In genomic region chrX:46710425-46710824, GRCh38 we compare ENCODE assay signal across 12 cellular contexts. TPM values are rescaled to one million over a fixed set of nuclear protein-coding genes. Genes with fewer than 3 reads are reported as not detected.
A peak's percentile ranks its signal among the peaks of the same experiment; 100 is the strongest.
DNase-seq lines count a peak whose midpoint lies in the region; ATAC-seq and TF ChIP-seq lines count a peak whose summit lies in the region.
"Had no signal": no experiment of that assay in that cellular context is flagged by ENCODE, and none has a peak within 500 bp of the region (broad histone marks: within the 10 kb centered on the region; RNA-seq: fewer than 3 reads in every experiment).

No MANE protein-coding gene starts in this region.

- H3K4me3 ChIP-seq in BLaER1 treated with 17β-estradiol and CSF1 and Interleukin-3, amounts not matched to agents 10 nM and 100 nM, result no peak overlapping the region
- H3K4me3 ChIP-seq in GM23248, result no peak overlapping the region

- peaks cover 45 to 56% (median 50%) of the 10 kb centered on the region in 10 experiments for H3K4me1 ChIP-seq in BLaER1 treated with 17β-estradiol and CSF1 and Interleukin-3, amounts not matched to agents 10 nM and 100 nM
- peaks cover 15% of the 10 kb centered on the region for H3K4me1 ChIP-seq in GM23248 (ENCODE audit: insufficient read depth)

- peak overlapping the region; percentile 28 for H3K4me3 Mint-ChIP-seq in activated B cell treated with CpG ODN at 0.5 μM for 24 hours

- intact Hi-C loops in activated B cell treated with CpG ODN at 0.5 μM for 24 hours (cut with micrococcal nuclease), result loop anchor here (10.0 kb wide), 2 partner anchors 254 to 956 kb away; no protein-coding TSS in a partner anchor

- H3K9ac ChIP-seq in BLaER1 treated with 17β-estradiol and CSF1 and Interleukin-3, amounts not matched to agents 10 nM and 100 nM, result peak overlapping the region in 2 of 11 experiments; percentile 4 to 16; a peak in 2 of 22 replicates
- H3K9ac ChIP-seq in GM23248, result no peak overlapping the region

- H3K79me2 ChIP-seq in GM23248 (ENCODE audit: insufficient read depth), result peaks cover 96% of the 10 kb centered on the region

- H3K9me2 ChIP-seq in GM23248 (ENCODE audit: insufficient read depth), result no peaks in the 10 kb centered on the region

- no peaks in the 10 kb centered on the region for H3K27me3 ChIP-seq in BLaER1 treated with 17β-estradiol and CSF1 and Interleukin-3, amounts not matched to agents 10 nM and 100 nM
- no peaks in the 10 kb centered on the region for H3K27me3 ChIP-seq in GM23248 (replicated peaks; ENCODE audit: insufficient read depth)

- peaks cover 4% of the 10 kb centered on the region for H3K36me3 Mint-ChIP-seq in activated B cell treated with CpG ODN at 0.5 μM for 24 hours (ENCODE audit: low read depth)

- H4K20me1 ChIP-seq in BLaER1 treated with 17β-estradiol and CSF1 and Interleukin-3, amounts not matched to agents 10 nM and 100 nM, result no peaks in the 10 kb centered on the region
- H4K20me1 ChIP-seq in GM23248 (ENCODE audit: insufficient read depth), result no peaks in the 10 kb centered on the region

- POLR2A ChIA-PET in activated B cell treated with CpG ODN at 0.5 μM for 24 hours (lab: Charles Lee), result no interaction called here

- no peaks in the 10 kb centered on the region for H3K36me3 ChIP-seq in BLaER1 treated with 17β-estradiol and CSF1 and Interleukin-3, amounts not matched to agents 10 nM and 100 nM
- H3K36me3 ChIP-seq in GM23248 (ENCODE audit: low read depth), result no peaks in the 10 kb centered on the region

- H2AFZ ChIP-seq in GM23248, result no peak overlapping the region

- H3K27me3 Mint-ChIP-seq in activated B cell treated with CpG ODN at 0.5 μM for 24 hours, result no peaks in the 10 kb centered on the region

- H3K27ac ChIP-seq in BLaER1 treated with 17β-estradiol and CSF1 and Interleukin-3, amounts not matched to agents 10 nM and 100 nM, result peak overlapping the region in 6 of 11 experiments; percentile 20 to 61 (median 44); a peak in 9 of 22 replicates
- H3K27ac ChIP-seq in GM23248, result no peak overlapping the region

- no peak for TF ChIP-seq CTCF in activated B cell treated with CpG ODN at 0.5 μM for 24 hours (IDR thresholded peaks at IDR 0.05)

- ATAC-seq in activated B cell treated with CpG ODN at 0.5 μM for 24 hours (ENCODE audit: low read depth), result no peak
- no peak for ATAC-seq in HG02973 (IDR thresholded peaks at IDR 0.05; ENCODE audit: unreplicated experiment)
- ATAC-seq in GM21515 (IDR thresholded peaks at IDR 0.05; ENCODE audit: unreplicated experiment), result no peak
- ATAC-seq: left ventricle myocardium superior had no signal

- CTCF ChIA-PET in activated B cell treated with CpG ODN at 0.5 μM for 24 hours (lab: Charles Lee), result interaction anchor here (1.6 kb wide), 1 partner anchor 17 kb away, joined by 4 read pairs; no protein-coding TSS in a partner anchor

- H3K4me2 ChIP-seq in BLaER1 treated with 17β-estradiol and CSF1 and Interleukin-3, amounts not matched to agents 10 nM and 100 nM, result peak overlapping the region; percentile 41 to 83 (median 80)
- no peak overlapping the region for H3K4me2 ChIP-seq in GM23248 (ENCODE audit: unreplicated experiment)

- DNase-seq in GM23248 (peak; percentile 41), activated B cell treated with CpG ODN at 0.5 μM for 24 hours (no peak), hepatic stellate cell (ENCODE audit: low spot score) (peak; percentile 22), OCI-M2 (lab: John Stamatoyannopoulos, UW; ENCODE audit: unreplicated experiment) (no peak), NCI-H2196 (lab: John Stamatoyannopoulos, UW; ENCODE audit: unreplicated experiment) (no peak)
- DNase-seq: activated naive CD4-positive, alpha-beta T cell treated with Interleukin-2 at 50 U/mL for 16 hours; DMS153; left ventricle myocardium superior; NCI-H748 treated with DMSO at 0.1 percent for 48 hours had no signal

- 11 to 33% methylated on average over 1 of the region's 1 CpG for WGBS in GM23248 (ENCODE audit: low coverage in 1 of 2, low lambda C conversion rate in 2 of 2, missing lambda C conversion rate in 2 of 2), 2 experiments

- peaks cover 83% of the 10 kb centered on the region for H3K4me1 Mint-ChIP-seq in activated B cell treated with CpG ODN at 0.5 μM for 24 hours

- in situ Hi-C loops in GM23248 (cut with MboI), result no loop called here

- H3K27ac Mint-ChIP-seq in activated B cell treated with CpG ODN at 0.5 μM for 24 hours, result peak overlapping the region; percentile 86

- no peaks in the 10 kb centered on the region for H3K9me3 Mint-ChIP-seq in activated B cell treated with CpG ODN at 0.5 μM for 24 hours

- peaks cover 0 to 20% (median 0%) of the 10 kb centered on the region in 11 experiments; a peak in 6 of 22 replicates for H3K9me3 ChIP-seq in BLaER1 treated with 17β-estradiol and CSF1 and Interleukin-3, amounts not matched to agents 10 nM and 100 nM (replicated peaks in 1 of 11)
- H3K9me3 ChIP-seq in GM23248 (ENCODE audit: low read depth), result no peaks in the 10 kb centered on the region

- no peaks in the 10 kb centered on the region for H3F3A ChIP-seq in GM23248 (ENCODE audit: insufficient read depth)

RNA-seq across cellular contexts. Expression of gene SLC9A7, which starts 48.5 kb away (rescaled TPM):
- 48.3 and 52.9 TPM in 2 replicates for total RNA-seq in GM23248 (2014; rRNA removed; shearing (Covaris generic))
- 11.9 and 14.1 TPM in 2 replicates for polyA plus RNA-seq in GM23248 (2016; fragmentation: Nextera tagmentation; extraction: Ambion mirVana)
- 44.5 and 55.1 TPM in 2 replicates for total RNA-seq in activated B cell treated with CpG ODN at 0.5 μM for 24 hours

Comparison
In these comparisons a context has a peak if more than half of its experiments do, and no peak if none do; other contexts are left out.
1. DNase-seq: peak in GM23248 (single experiment) and hepatic stellate cell (single experiment); none in activated B cell treated with CpG ODN at 0.5 μM for 24 hours (single experiment), OCI-M2 (single experiment) and NCI-H2196 (single experiment).